17 cellular contexts compared by ENCODE assay signal in genomic region chr1:93443456-93443855, GRCh38.
"Had no signal": no experiment of that assay in that cellular context is flagged by ENCODE, and none has a peak within 500 bp of the region (broad histone marks: within the 10 kb centered on the region; RNA-seq: fewer than 3 reads in every experiment).

No MANE protein-coding gene starts in this region.

- H3K9me3 ChIP-seq: neutrophil, thoracic aorta had no signal

- H3K4me3 ChIP-seq: thoracic aorta had no signal

- H3K36me3 Mint-ChIP-seq: brain; immature natural killer cell; natural killer cell; stimulated activated memory B cell treated with anti-CD40 and anti-IgM and Interleukin-4, amounts not matched to agents 10 μg/mL and 1 μg/mL and 100 μg/mL, for 72 hours had no signal

- H3K27ac Mint-ChIP-seq: activated CD4-positive, alpha-beta T cell treated with anti-CD3 and anti-CD28 coated beads, Interleukin-2, amount 10 ng/mL, durations not matched to agents 7 days and 5 days; activated CD8-positive, alpha-beta T cell treated with anti-CD3 and anti-CD28 coated beads, Interleukin-2, amount 10 ng/mL, durations not matched to agents 7 days and 5 days; activated naive CD4-positive, alpha-beta T cell treated with anti-CD3 and anti-CD28 coated beads for 36 hours; activated naive CD8-positive, alpha-beta T cell treated with anti-CD3 and anti-CD28 coated beads, Interleukin-2, amount 50 U/mL, for 24 hours; effector memory CD8-positive, alpha-beta T cell; immature natural killer cell; natural killer cell; stimulated activated memory B cell treated with anti-CD40 and anti-IgM and Interleukin-4, amounts not matched to agents 10 μg/mL and 1 μg/mL and 100 μg/mL, for 72 hours had no signal

- ATAC-seq: activated CD4-positive, CD25-positive, alpha-beta regulatory T cell treated with anti-CD3 and anti-CD28 coated beads, Interleukin-2, amount 50 U/mL, for 24 hours; activated CD8-positive, alpha-beta T cell treated with anti-CD3 and anti-CD28 coated beads, Interleukin-2, amount 10 ng/mL, durations not matched to agents 7 days and 5 days; activated naive CD8-positive, alpha-beta T cell treated with anti-CD3 and anti-CD28 coated beads, Interleukin-2, amount 50 U/mL, for 24 hours; activated T-cell treated with anti-CD3 and anti-CD28 coated beads, Interleukin-2, amount 50 U/mL, for 4 hours; effector memory CD8-positive, alpha-beta T cell; natural killer cell; sciatic nerve; stimulated activated memory B cell treated with anti-CD40 and anti-IgM and Interleukin-4, amounts not matched to agents 10 μg/mL and 1 μg/mL and 100 μg/mL, for 72 hours had no signal

- H3K9ac ChIP-seq: parathyroid adenoma had no signal

- H3K27ac ChIP-seq: neutrophil, parathyroid adenoma, thoracic aorta had no signal

- H3K9me3 Mint-ChIP-seq: activated CD4-positive, alpha-beta T cell treated with anti-CD3 and anti-CD28 coated beads, Interleukin-2, amount 10 ng/mL, durations not matched to agents 7 days and 5 days; activated naive CD4-positive, alpha-beta T cell treated with anti-CD3 and anti-CD28 coated beads for 36 hours; activated naive CD8-positive, alpha-beta T cell treated with anti-CD3 and anti-CD28 coated beads, Interleukin-2, amount 50 U/mL, for 24 hours; activated T-cell treated with anti-CD3 and anti-CD28 coated beads, Interleukin-2, amount 50 U/mL, for 4 hours; effector memory CD8-positive, alpha-beta T cell; natural killer cell; stimulated activated memory B cell treated with anti-CD40 and anti-IgM and Interleukin-4, amounts not matched to agents 10 μg/mL and 1 μg/mL and 100 μg/mL, for 72 hours had no signal

- H2AFZ ChIP-seq: parathyroid adenoma had no signal

- H3K36me3 ChIP-seq: neutrophil, thoracic aorta had no signal

- H3K79me2 ChIP-seq: parathyroid adenoma had no signal

- H3K4me1 ChIP-seq: parathyroid adenoma had no signal

- H3K4me3 Mint-ChIP-seq: activated CD4-positive, alpha-beta T cell treated with anti-CD3 and anti-CD28 coated beads, Interleukin-2, amount 10 ng/mL, durations not matched to agents 7 days and 5 days; activated CD8-positive, alpha-beta T cell treated with anti-CD3 and anti-CD28 coated beads, Interleukin-2, amount 10 ng/mL, durations not matched to agents 7 days and 5 days; activated naive CD4-positive, alpha-beta T cell treated with anti-CD3 and anti-CD28 coated beads for 36 hours; activated naive CD8-positive, alpha-beta T cell treated with anti-CD3 and anti-CD28 coated beads, Interleukin-2, amount 50 U/mL, for 24 hours; activated T-cell treated with anti-CD3 and anti-CD28 coated beads, Interleukin-2, amount 50 U/mL, for 4 hours; brain; effector memory CD8-positive, alpha-beta T cell; immature natural killer cell; natural killer cell; stimulated activated memory B cell treated with anti-CD40 and anti-IgM and Interleukin-4, amounts not matched to agents 10 μg/mL and 1 μg/mL and 100 μg/mL, for 72 hours had no signal

- DNase-seq: activated CD4-positive, alpha-beta T cell treated with anti-CD3 and anti-CD28 coated beads, Interleukin-2, amount 10 ng/mL, durations not matched to agents 7 days and 5 days; activated CD8-positive, alpha-beta T cell treated with anti-CD3 and anti-CD28 coated beads, Interleukin-2, amount 10 ng/mL, durations not matched to agents 7 days and 5 days; activated naive CD4-positive, alpha-beta T cell treated with anti-CD3 and anti-CD28 coated beads for 36 hours; activated naive CD8-positive, alpha-beta T cell treated with anti-CD3 and anti-CD28 coated beads, Interleukin-2, amount 50 U/mL, for 24 hours; activated T-cell treated with anti-CD3 and anti-CD28 coated beads, Interleukin-2, amount 50 U/mL, for 4 hours; caudate nucleus; effector memory CD8-positive, alpha-beta T cell; immature natural killer cell; natural killer cell; stimulated activated CD4-positive, alpha-beta T cell treated with anti-CD3 and anti-CD28 coated beads, Interleukin-4, amount 100 ng/mL, for 4 hours had no signal
